Comparison of ENCODE assay signal across 9 cellular contexts in the genomic region with DNA sequence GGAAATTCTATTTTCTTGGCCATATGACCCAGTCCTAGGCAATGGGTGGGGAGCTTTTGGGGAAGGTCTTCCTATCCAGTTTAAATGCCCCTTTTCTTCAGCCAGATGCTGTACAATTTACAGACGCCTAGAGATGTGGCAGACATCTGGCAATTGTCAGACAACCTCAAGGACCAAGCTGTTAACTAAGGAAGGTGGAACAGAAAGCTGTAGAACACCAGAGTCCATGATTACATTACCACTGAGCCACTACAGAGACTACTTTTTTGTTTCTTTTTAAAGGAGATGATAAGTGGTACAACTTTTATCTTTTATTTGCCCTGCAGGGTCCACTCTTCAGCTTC. TPM values are rescaled to one million over a fixed set of nuclear protein-coding genes. Genes with fewer than 3 reads are reported as not detected.
DNase-seq lines count a peak whose midpoint lies in the region; TF ChIP-seq lines count a peak whose summit lies in the region.
"Had no signal": no experiment of that assay in that cellular context is flagged by ENCODE, and none has a peak within 500 bp of the region (broad histone marks: within the 10 kb centered on the region; RNA-seq: fewer than 3 reads in every experiment).

No MANE protein-coding gene starts in this region.

- WGBS in endodermal cell (ENCODE audit: insufficient coverage in 1 of 2, insufficient read length in 1 of 2), 2 experiments, result 100% methylated on average over 1 of the region's 1 CpG

- H3K4me1 ChIP-seq in BE2C (peaks cover 28% of the 10 kb centered on the region), endodermal cell (ENCODE audit: control insufficient read depth, insufficient read depth, low read length) (no peaks in the 10 kb centered on the region), skeletal muscle tissue (ENCODE audit: control insufficient read depth in 3 of 3, insufficient read depth in 3 of 3, low read length in 3 of 3) (peaks cover 59 to 62% (median 61%) of the 10 kb centered on the region in 3 donors)

- no peak overlapping the region for H3K27ac ChIP-seq in endodermal cell (ENCODE audit: low read depth, low read length)
- peak overlapping the region; percentile 95 for H3K27ac ChIP-seq in skeletal muscle tissue (ENCODE audit: low read depth, low read length)

- H3K9me3 ChIP-seq in BE2C, result no peaks in the 10 kb centered on the region
- no peaks in the 10 kb centered on the region for H3K9me3 ChIP-seq in endodermal cell (ENCODE audit: control insufficient read depth, low read length)
- no peaks in the 10 kb centered on the region for H3K9me3 ChIP-seq in skeletal muscle tissue (ENCODE audit: control insufficient read depth in 3 of 3, low read length in 3 of 3)

- H3K4me3 Mint-ChIP-seq in endodermal cell (no peak overlapping the region), osteocyte (ENCODE audit: unreplicated experiment) (no peak overlapping the region)

- peak overlapping the region; percentile 48 for H3K27ac Mint-ChIP-seq in endodermal cell
- H3K27ac Mint-ChIP-seq in osteocyte (ENCODE audit: unreplicated experiment), result no peak overlapping the region

- H3K36me3 ChIP-seq in BE2C (0 out of 2 replicates have a peak, but pooled peaks cover 4% of the 10 kb centered on the region), endodermal cell (ENCODE audit: control insufficient read depth, insufficient read depth, low read length) (no peaks in the 10 kb centered on the region), skeletal muscle tissue (ENCODE audit: control insufficient read depth in 3 of 3, insufficient read depth in 3 of 3, low read length in 3 of 3) (peaks cover 4 to 5% (median 4%) of the 10 kb centered on the region in 3 donors)

- H3K4me1 Mint-ChIP-seq in endodermal cell (peaks cover 4% of the 10 kb centered on the region), osteocyte (ENCODE audit: unreplicated experiment) (peaks cover 62% of the 10 kb centered on the region)

- DNase-seq in BE2C (peak; percentile 17), DMS 273 treated with DMSO at 0.1 percent for 48 hours (lab: John Stamatoyannopoulos, UW) (peak; percentile 37), endodermal cell (no peak), osteocyte (ENCODE audit: extremely low spot score, unreplicated experiment) (no peak), AML-193 (lab: John Stamatoyannopoulos, UW) (no peak), inferior parietal cortex (ENCODE audit: extremely low spot score) (no peak)
- DNase-seq: activated T-cell treated with anti-CD3 and anti-CD28 coated beads, Interleukin-2, amount 50 U/mL, for 1 hour; amygdala had no signal

- H3K4me3 ChIP-seq in BE2C (ENCODE audit: low read depth, low read length) (no peak overlapping the region), endodermal cell (ENCODE audit: low read length) (no peak overlapping the region), skeletal muscle tissue (ENCODE audit: low read length in 3 of 3) (no peak overlapping the region)

- H3K27me3 Mint-ChIP-seq in endodermal cell (ENCODE audit: insufficient read depth) (no peaks in the 10 kb centered on the region), osteocyte (ENCODE audit: unreplicated experiment) (no peaks in the 10 kb centered on the region)

- no peak for TF ChIP-seq CTCF in BE2C (IDR thresholded peaks at IDR 0.05; ENCODE audit: low read depth, low read length)
- no peak for TF ChIP-seq CTCF in endodermal cell (conservative IDR thresholded peaks at IDR 0.05)
- no peak for TF ChIP-seq CTCF in osteocyte (IDR thresholded peaks at IDR 0.05)

- no peaks in the 10 kb centered on the region for H3K36me3 Mint-ChIP-seq in endodermal cell (ENCODE audit: low read depth)
- H3K36me3 Mint-ChIP-seq in osteocyte (ENCODE audit: unreplicated experiment), result peaks cover 7% of the 10 kb centered on the region

- H3K27me3 ChIP-seq in BE2C (no peaks in the 10 kb centered on the region), endodermal cell (ENCODE audit: control insufficient read depth, insufficient read depth, low read length, poor library complexity, severe bottlenecking) (no peaks in the 10 kb centered on the region), skeletal muscle tissue (ENCODE audit: control insufficient read depth in 3 of 3, insufficient read depth in 3 of 3, low read length in 3 of 3) (no peaks in the 10 kb centered on the region)

- H3K9ac ChIP-seq in endodermal cell (ENCODE audit: extremely low read depth, low read length, poor library complexity, severe bottlenecking) (no peak overlapping the region), skeletal muscle tissue (ENCODE audit: low read depth in 1 of 3, low read length in 3 of 3) (peak overlapping the region in 1 of 3 donors; percentile 1)

- H3K9me3 Mint-ChIP-seq in endodermal cell, result no peaks in the 10 kb centered on the region
- H3K9me3 Mint-ChIP-seq in osteocyte (ENCODE audit: unreplicated experiment), result no peaks in the 10 kb centered on the region

RNA-seq across cellular contexts. Expression of a gene that starts 21.1 kb away (rescaled TPM):
- polyA plus RNA-seq in BE2C (2012; ENCODE audit: insufficient read depth, insufficient read length, low read depth), result 7.5 TPM
- total RNA-seq in endodermal cell (under 1 TPM; 0.86 to 1.00 TPM), skeletal muscle tissue (43.3 TPM), osteocyte (4.8 and 7.1 TPM in 2 replicates)
- polyA plus RNA-seq in endodermal cell (2013, experiment 1 of 2), result 6.2 TPM
- 5.3 TPM for polyA plus RNA-seq in endodermal cell (2013, experiment 2 of 2)

RNA-seq across cellular contexts. Expression of a gene that starts 50.9 kb away (rescaled TPM):
- polyA plus RNA-seq in BE2C (2012; ENCODE audit: insufficient read depth, insufficient read length, low read depth), result 84.2 TPM
- total RNA-seq in endodermal cell (1 to 10 TPM; 2.2 to 2.6 TPM), skeletal muscle tissue (9.4 TPM), osteocyte (33.1 and 36.1 TPM in 2 replicates)
- polyA plus RNA-seq in endodermal cell (2013, experiment 1 of 2), result 36.5 TPM
- polyA plus RNA-seq in endodermal cell (2013, experiment 2 of 2), result 28.4 TPM

RNA-seq across cellular contexts. Expression of a gene that starts 54.3 kb away (rescaled TPM):
- 48.9 TPM for polyA plus RNA-seq in BE2C (2012; ENCODE audit: insufficient read depth, insufficient read length, low read depth)
- total RNA-seq in endodermal cell, result 10 to 100 TPM; 45.0 to 61.8 TPM
- 47.1 TPM for polyA plus RNA-seq in endodermal cell (2013, experiment 1 of 2)
- 48.9 TPM for polyA plus RNA-seq in endodermal cell (2013, experiment 2 of 2)
- total RNA-seq in skeletal muscle tissue, result 11.0 TPM
- total RNA-seq in osteocyte, result 48.2 and 50.7 TPM in 2 replicates

Comparison
In these comparisons a context has a peak if more than half of its experiments do, and no peak if none do; other contexts are left out.
1. DNase-seq: peak in BE2C (single experiment) and DMS 273 treated with DMSO at 0.1 percent for 48 hours (single experiment); none in endodermal cell (single experiment), osteocyte (single experiment), AML-193 (0 of 2) and inferior parietal cortex (single experiment).